ENCODE assay signal across 1 cellular context in genomic region chr12:121792607-121793500, GRCh38.
TF ChIP-seq lines count a peak whose summit lies in the region.

No MANE protein-coding gene starts in this region.

TF ChIP-seq in K562, 482 proteins besides CTCF, POLR2A, EP300 and RAD21 (continued from another document):
- TF ChIP-seq ZBTB33 (CRISPR knock-in tag; IDR thresholded peaks at IDR 0.05) = peak; percentile 60; the same call in 1 of the 2 replicates
TF ChIP-seq in K562: peak in this region for 3.
